In genomic region chr19:1072371-1073015, GRCh38 we compare ENCODE assay signal across 5 cellular contexts. TPM values are rescaled to one million over a fixed set of nuclear protein-coding genes. Genes with fewer than 3 reads are reported as not detected.
DNase-seq lines count a peak whose midpoint lies in the region; ATAC-seq and TF ChIP-seq lines count a peak whose summit lies in the region.
"Had no signal": no experiment of that assay in that cellular context is flagged by ENCODE, and none has a peak within 500 bp of the region (broad histone marks: within the 10 kb centered on the region; RNA-seq: fewer than 3 reads in every experiment).

No MANE protein-coding gene starts in this region.

- DNase-seq in central memory CD8-positive, alpha-beta T cell (ENCODE audit: low spot score in 2 of 2), result no peak
- DNase-seq in right atrium auricular region (ENCODE audit: low spot score) (no peak), prostate gland (ENCODE audit: low spot score) (no peak)
- DNase-seq: PC-9 had no signal

- H3K9me3 ChIP-seq in HEK293 (ENCODE audit: control insufficient read depth, insufficient read depth, low read depth, low read length), result no peaks in the 10 kb centered on the region
- H3K9me3 ChIP-seq in right atrium auricular region, result no peaks in the 10 kb centered on the region
- no peaks in the 10 kb centered on the region for H3K9me3 ChIP-seq in prostate gland

- H3K27ac Mint-ChIP-seq in central memory CD8-positive, alpha-beta T cell (ENCODE audit: low read depth), result peak overlapping the region; percentile 98

- ATAC-seq in central memory CD8-positive, alpha-beta T cell (replicated peaks; ENCODE audit: extremely low read depth, poor library complexity, severe bottlenecking), result no peak

- H3K36me3 ChIP-seq in HEK293 (ENCODE audit: control insufficient read depth in 2 of 2, insufficient read depth in 1 of 2, low read length in 2 of 2), result no peaks in the 10 kb centered on the region
- no peaks in the 10 kb centered on the region for H3K36me3 ChIP-seq in right atrium auricular region
- H3K36me3 ChIP-seq in prostate gland, result no peaks in the 10 kb centered on the region

- peaks cover 88% of the 10 kb centered on the region for H3K36me3 Mint-ChIP-seq in central memory CD8-positive, alpha-beta T cell (ENCODE audit: insufficient read depth)

- H3K27ac ChIP-seq in HEK293 (ENCODE audit: extremely low read depth, low read depth, low read length), result no peak overlapping the region
- H3K27ac ChIP-seq in right atrium auricular region, result no peak overlapping the region
- no peak overlapping the region for H3K27ac ChIP-seq in prostate gland
- H3K27ac ChIP-seq: PC-9 had no signal

- TF ChIP-seq CTCF in HEK293 (tag by site-specific recombination; IDR thresholded peaks at IDR 0.05) (no peak), right atrium auricular region (IDR thresholded peaks at IDR 0.05) (no peak), prostate gland (IDR thresholded peaks at IDR 0.05) (no peak)

- intact Hi-C loops in prostate gland (cut with DNase I), result no loop called here

- H3K4me1 ChIP-seq in HEK293 (ENCODE audit: control insufficient read depth, insufficient read depth, low read length) (no peaks in the 10 kb centered on the region), right atrium auricular region (peaks cover 0 to 16% of the 10 kb centered on the region in 2 donors), prostate gland (replicated peaks) (no peaks in the 10 kb centered on the region)

- CTCF ChIA-PET in HEK293 (lab: Yijun Ruan, JAX), result interaction anchor here (0.5 to 0.7 kb wide), 4 partner anchors 25 to 279 kb away, joined by 3 to 5 read pairs (median 3); no protein-coding TSS in a partner anchor

- H3K27me3 Mint-ChIP-seq in central memory CD8-positive, alpha-beta T cell, result no peaks in the 10 kb centered on the region

- H3K27me3 ChIP-seq in right atrium auricular region (peaks cover 5 to 6% of the 10 kb centered on the region in 2 donors), prostate gland (replicated peaks; ENCODE audit: insufficient read depth) (peaks cover 16% of the 10 kb centered on the region)

- no peak for TF ChIP-seq POLR2A in prostate gland (IDR thresholded peaks at IDR 0.05)

- WGBS in prostate gland, result 87% methylated on average over 11 of the region's 11 CpGs

- H3K4me3 ChIP-seq in HEK293 (ENCODE audit: low read depth, low read length), result no peak overlapping the region
- no peak overlapping the region for H3K4me3 ChIP-seq in right atrium auricular region
- H3K4me3 ChIP-seq in prostate gland, result no peak overlapping the region
- H3K4me3 ChIP-seq: PC-9 had no signal

- H3K9me3 Mint-ChIP-seq in central memory CD8-positive, alpha-beta T cell, result no peaks in the 10 kb centered on the region

- H3K4me1 Mint-ChIP-seq in central memory CD8-positive, alpha-beta T cell, result peaks cover 51% of the 10 kb centered on the region

- POLR2A ChIA-PET in HEK293 (lab: Yijun Ruan, JAX), result interaction anchor here (1.4 kb wide), 1 partner anchor 8 kb away, joined by 5 read pairs; no protein-coding TSS in a partner anchor

- peak overlapping the region; percentile 76 for H3K4me3 Mint-ChIP-seq in central memory CD8-positive, alpha-beta T cell

TF ChIP-seq in HEK293, 187 proteins besides CTCF, POLR2A, EP300 and RAD21:
- TF ChIP-seq ZNF580 (tag by site-specific recombination; IDR thresholded peaks at IDR 0.05) (0 out of 2 replicates have a peak, but pooled peaks have one; percentile 31), KLF8 (tag by site-specific recombination; IDR thresholded peaks at IDR 0.05) (peak; percentile 26; the same call in 1 of the 2 replicates), ZBTB7A (tag by site-specific recombination; IDR thresholded peaks at IDR 0.05; ENCODE audit: low read depth) (0 out of 2 replicates have a peak, but pooled peaks have one; percentile 5), ZNF560 (tag by site-specific recombination; IDR thresholded peaks at IDR 0.05; ENCODE audit: borderline replicate concordance) (no peak), ZBTB48 (tag by site-specific recombination; IDR thresholded peaks at IDR 0.05) (no peak), ZNF133 (tag by site-specific recombination; IDR thresholded peaks at IDR 0.05) (no peak), SCRT2 (tag by site-specific recombination; IDR thresholded peaks at IDR 0.05) (no peak), ZNF16 (tag by site-specific recombination; IDR thresholded peaks at IDR 0.05; ENCODE audit: low read depth) (peak; percentile 98), ZNF121 (tag by site-specific recombination; IDR thresholded peaks at IDR 0.05) (peak; percentile 96)

RNA-seq across cellular contexts. Expression of gene ARHGAP45, which starts 5.5 kb away (rescaled TPM):
- total RNA-seq in right atrium auricular region, result 10 to 100 TPM in 1 of 2 donors, 1 to 10 TPM in 1; 5.2 to 12.8 TPM
- 10 to 100 TPM in 1 of 2 donors, 1 to 10 TPM in 1; 8.9 to 26.2 TPM for total RNA-seq in prostate gland

RNA-seq across cellular contexts. Expression of gene POLR2E, which starts 22.7 kb away (rescaled TPM):
- 100 to 1,000 TPM; 149 to 252 TPM for total RNA-seq in right atrium auricular region
- total RNA-seq in prostate gland, result 100 to 1,000 TPM; 152 to 169 TPM

RNA-seq across cellular contexts. Expression of gene GPX4, which starts 31.3 kb away (rescaled TPM):
- 100 to 1,000 TPM; 404 to 529 TPM for total RNA-seq in right atrium auricular region
- 100 to 1,000 TPM; 577 to 627 TPM for total RNA-seq in prostate gland

RNA-seq across cellular contexts. Expression of gene ABCA7, which starts 32.6 kb away (rescaled TPM):
- total RNA-seq in right atrium auricular region (1 to 10 TPM; 4.8 to 5.9 TPM), prostate gland (10 to 100 TPM; 16.2 to 25.1 TPM)

RNA-seq across cellular contexts. Expression of gene CNN2, which starts 46.1 kb away (rescaled TPM):
- total RNA-seq in right atrium auricular region (10 to 100 TPM; 47.8 to 48.5 TPM), prostate gland (100 to 1,000 TPM in 1 of 2 donors, 10 to 100 TPM in 1; 82.9 to 101 TPM)
